8 cellular contexts compared by ENCODE assay signal in the genomic region with DNA sequence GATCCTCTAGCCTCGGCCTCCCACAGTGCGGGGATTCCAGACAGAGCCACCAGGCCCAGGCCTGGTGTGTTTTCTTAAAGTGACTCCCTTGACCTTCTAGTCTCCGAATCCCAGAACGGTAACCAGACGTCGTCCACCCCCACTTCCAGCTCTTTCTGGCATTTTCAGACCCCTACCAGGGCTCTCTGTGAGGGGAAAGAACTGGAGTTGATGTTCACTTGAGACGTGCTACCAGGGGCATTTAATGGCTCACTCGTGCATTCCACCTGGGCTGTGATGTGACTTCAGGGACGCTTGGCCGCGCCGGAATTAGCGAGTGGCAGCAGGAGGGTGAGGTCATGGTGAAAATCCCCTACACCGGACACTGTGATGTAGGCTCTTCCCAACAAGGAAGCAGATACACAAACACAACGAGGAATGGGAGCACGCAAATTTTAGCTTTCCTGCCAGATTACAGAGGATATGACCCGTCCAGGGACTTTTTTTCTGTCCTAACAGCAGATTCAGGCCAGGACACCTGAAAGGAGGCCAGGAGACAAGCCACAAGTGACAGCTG. TPM values are rescaled to one million over a fixed set of nuclear protein-coding genes. Genes with fewer than 3 reads are reported as not detected.
DNase-seq lines count a peak whose midpoint lies in the region; ATAC-seq, FAIRE-seq and TF ChIP-seq lines count a peak whose summit lies in the region.

No MANE protein-coding gene starts in this region.

- no peak for ATAC-seq in activated naive CD4-positive, alpha-beta T cell treated with anti-CD3 and anti-CD28 coated beads, Interleukin-2, amount 50 U/mL, for 72 hours
- ATAC-seq in activated CD4-positive, CD25-positive, alpha-beta regulatory T cell treated with anti-CD3 and anti-CD28 coated beads, Interleukin-2, amount 50 U/mL, for 24 hours: no peak

- H3K27me3 ChIP-seq in spleen (replicated peaks in 1 of 7): no peaks in the 10 kb centered on the region

- H3K9me3 Mint-ChIP-seq in activated naive CD4-positive, alpha-beta T cell treated with anti-CD3 and anti-CD28 coated beads, Interleukin-2, amount 50 U/mL, for 72 hours: no peaks in the 10 kb centered on the region

- H3K4me1 ChIP-seq in kidney (ENCODE audit: control insufficient read depth in 1 of 2, insufficient read depth in 1 of 2, low read depth in 1 of 2, low read length in 2 of 2) (peaks cover 9 to 12% of the 10 kb centered on the region in 2 donors), spleen (peaks cover 31 to 87% (median 54%) of the 10 kb centered on the region in 6 donors)

- peak overlapping the region in 1 of 2 donors; percentile 92 for H3K9ac ChIP-seq in kidney (ENCODE audit: low read length in 2 of 2)

- DNase-seq in HK-2 (ENCODE audit: unreplicated experiment): peak; percentile 64
- no peak for DNase-seq in activated naive CD4-positive, alpha-beta T cell treated with anti-CD3 and anti-CD28 coated beads, Interleukin-2, amount 50 U/mL, for 72 hours (ENCODE audit: low spot score in 2 of 2)
- DNase-seq in kidney: peak; percentile 92
- peak; percentile 85 for DNase-seq in spleen
- no peak for DNase-seq in middle frontal gyrus (ENCODE audit: extremely low spot score, low spot score)
- DNase-seq in NCI-H1092 treated with DMSO at 0.1 percent for 48 hours (lab: John Stamatoyannopoulos, UW): no peak
- DNase-seq in HUDEP-2 (lab: John Stamatoyannopoulos, UW; ENCODE audit: unreplicated experiment in 76 of 76): no peak

- TF ChIP-seq CTCF in kidney (IDR thresholded peaks at IDR 0.05; ENCODE audit: borderline replicate concordance, extremely low read depth, insufficient read depth): no peak
- no peak for TF ChIP-seq CTCF in spleen (IDR thresholded peaks at IDR 0.05 in 8 of 11, conservative IDR thresholded peaks at IDR 0.05 in 3 of 11)

- peak overlapping the region; percentile 95 to 99 for H3K27ac Mint-ChIP-seq in activated naive CD4-positive, alpha-beta T cell treated with anti-CD3 and anti-CD28 coated beads, Interleukin-2, amount 50 U/mL, for 72 hours

- no peaks in the 10 kb centered on the region for H3K9me3 ChIP-seq in kidney (ENCODE audit: control insufficient read depth in 1 of 2, low read length in 2 of 2)
- H3K9me3 ChIP-seq in spleen: no peaks in the 10 kb centered on the region

- H3K36me3 Mint-ChIP-seq in activated naive CD4-positive, alpha-beta T cell treated with anti-CD3 and anti-CD28 coated beads, Interleukin-2, amount 50 U/mL, for 72 hours: peaks cover 8 to 20% of the 10 kb centered on the region in 2 donors

- WGBS in spleen, 5 donors: 65 to 82% (median 71%) methylated on average over 17 of the region's 17 CpGs

- intact Hi-C loops in kidney (cut with DNase I) (no loop called here), spleen (cut with DNase I; ENCODE audit: low total_unique reads) (loop anchor here (5.0 kb wide), 1 partner anchor 80 kb away; no protein-coding TSS in a partner anchor)

- H3K36me3 ChIP-seq in kidney (ENCODE audit: control insufficient read depth in 1 of 2, insufficient read depth in 2 of 2, low read length in 2 of 2): peaks cover 0 to 3% of the 10 kb centered on the region in 2 donors
- H3K36me3 ChIP-seq in spleen: peaks cover 3 to 10% (median 8%) of the 10 kb centered on the region in 6 donors

- H3K4me3 ChIP-seq in kidney (ENCODE audit: low read length in 2 of 2) (peak overlapping the region; percentile 63 to 76), spleen (peak overlapping the region in 6 of 8 donors; percentile 44 to 93 (median 85))

- peak overlapping the region; percentile 94 to 99 for H3K27ac ChIP-seq in kidney (ENCODE audit: low read depth in 2 of 2, low read length in 2 of 2)
- peak overlapping the region; percentile 91 to 100 (median 98) for H3K27ac ChIP-seq in spleen

- no peak for FAIRE-seq in kidney (lab: Jason Lieb, UNC)

- TF ChIP-seq POLR2A in spleen (IDR thresholded peaks at IDR 0.05): peak in 1 of 3 donors; percentile 69

RNA-seq across cellular contexts. Expression of gene GNA13, which starts 1.1 kb away (rescaled TPM):
- total RNA-seq in activated naive CD4-positive, alpha-beta T cell treated with anti-CD3 and anti-CD28 coated beads, Interleukin-2, amount 50 U/mL, for 72 hours: 10 to 100 TPM; 53.0 to 74.7 TPM
- total RNA-seq in kidney (45.0 TPM), spleen (100 to 1,000 TPM in 3 of 7 donors, 10 to 100 TPM in 4; 69.5 to 125 (median 84.5) TPM)
- polyA plus RNA-seq in kidney (ENCODE audit: insufficient read depth, low read depth, low replicate concordance) (10.9 TPM), spleen (10 to 100 TPM; 20.5 to 37.5 (median 25.4) TPM)

Comparison
In these comparisons a context has a peak if more than half of its experiments do, and no peak if none do; other contexts are left out.
1. DNase-seq: peak in HK-2 (single experiment), kidney (single experiment) and spleen (single experiment); none in activated naive CD4-positive, alpha-beta T cell treated with anti-CD3 and anti-CD28 coated beads, Interleukin-2, amount 50 U/mL, for 72 hours (0 of 2), middle frontal gyrus (single experiment), NCI-H1092 treated with DMSO at 0.1 percent for 48 hours (single experiment) and HUDEP-2 (0 of 76).